ENCODE assay signal across 24 cellular contexts in genomic region chr1:95388041-95388440, GRCh38.
A peak's percentile ranks its signal among the peaks of the same experiment; 100 is the strongest.
DNase-seq lines count a peak whose midpoint lies in the region; ATAC-seq and TF ChIP-seq lines count a peak whose summit lies in the region.
"Had no signal": no experiment of that assay in that cellular context is flagged by ENCODE, and none has a peak within 500 bp of the region (broad histone marks: within the 10 kb centered on the region; RNA-seq: fewer than 3 reads in every experiment).

No MANE protein-coding gene starts in this region.

- no peak overlapping the region for H3K4me3 ChIP-seq in left ventricle myocardium inferior
- no peak overlapping the region for H3K4me3 ChIP-seq in fibroblast of the aortic adventitia (ENCODE audit: low read depth, low read length)
- H3K4me3 ChIP-seq: adrenal gland, breast epithelium, HAP-1, prostate gland, upper lobe of right lung had no signal

- peaks cover under 1% of the 10 kb centered on the region for H3K9me3 ChIP-seq in left ventricle myocardium inferior (replicated peaks)
- H3K9me3 ChIP-seq: adrenal gland, breast epithelium, HAP-1, prostate gland, upper lobe of right lung had no signal

- no peaks in the 10 kb centered on the region for H3K27me3 ChIP-seq in left ventricle myocardium inferior (ENCODE audit: low read depth)
- H3K27me3 ChIP-seq: breast epithelium, upper lobe of right lung had no signal

- no peak overlapping the region for H3K27ac ChIP-seq in left ventricle myocardium inferior (replicated peaks)
- H3K27ac ChIP-seq: adrenal gland, breast epithelium, prostate gland, upper lobe of right lung had no signal

- no peaks in the 10 kb centered on the region for H3K36me3 ChIP-seq in left ventricle myocardium inferior
- H3K36me3 ChIP-seq: adrenal gland, breast epithelium, HAP-1, prostate gland, upper lobe of right lung had no signal

- no peak for DNase-seq in Right ventricle myocardium superior
- no peak for DNase-seq in left ventricle myocardium inferior
- peak; percentile 39 for DNase-seq in NCI-H2029 treated with DMSO at 0.1 percent for 48 hours (lab: John Stamatoyannopoulos, UW)
- peak; percentile 86 to 94 for DNase-seq in NCI-H524 (lab: John Stamatoyannopoulos, UW)
- peak; percentile 0 for DNase-seq in fibroblast of the aortic adventitia (ENCODE audit: low read depth)
- no peak for DNase-seq in NCI-H226
- DNase-seq: activated CD8-positive, alpha-beta memory T cell treated with anti-CD3 and anti-CD28 coated beads for 24 hours; activated naive CD4-positive, alpha-beta T cell; activated T-cell treated with anti-CD3 and anti-CD28 coated beads, Interleukin-2, amount 50 U/mL, for 24 hours; adrenal gland; Calu3; cortex of kidney; mammary epithelial cell; MM.1S; NCI-H526 treated with DMSO at 0.1 percent for 48 hours; PC-3; SHP77 treated with DMSO at 0.1 percent for 48 hours; T-cell; upper lobe of right lung had no signal

- TF ChIP-seq CTCF in left ventricle myocardium inferior (IDR thresholded peaks at IDR 0.05; ENCODE audit: borderline replicate concordance) (no peak), fibroblast of the aortic adventitia (IDR thresholded peaks at IDR 0.05; ENCODE audit: insufficient read depth, low read length) (no peak)

- peaks cover 7% of the 10 kb centered on the region for H3K4me1 ChIP-seq in left ventricle myocardium inferior
- H3K4me1 ChIP-seq: adrenal gland, breast epithelium, HAP-1, prostate gland, upper lobe of right lung had no signal

- intact Hi-C loops in Right ventricle myocardium superior (cut with DNase I): no loop called here
- intact Hi-C loops in left ventricle myocardium inferior (cut with micrococcal nuclease): no loop called here

- ATAC-seq in Right ventricle myocardium superior (ENCODE audit: poor library complexity) (peak; percentile 55), HG02763 (IDR thresholded peaks at IDR 0.05; ENCODE audit: unreplicated experiment) (no peak), GM21526 (IDR thresholded peaks at IDR 0.05; ENCODE audit: low FRiP score, unreplicated experiment) (no peak)
- ATAC-seq: PC-3, T-cell, upper lobe of right lung had no signal

Comparison
In these comparisons a context has a peak if more than half of its experiments do, and no peak if none do; other contexts are left out.
1. DNase-seq: peak in NCI-H2029 treated with DMSO at 0.1 percent for 48 hours (single experiment), NCI-H524 (2 of 2) and fibroblast of the aortic adventitia (single experiment); none in Right ventricle myocardium superior (single experiment), left ventricle myocardium inferior (single experiment) and NCI-H226 (single experiment).